In the genomic region with DNA sequence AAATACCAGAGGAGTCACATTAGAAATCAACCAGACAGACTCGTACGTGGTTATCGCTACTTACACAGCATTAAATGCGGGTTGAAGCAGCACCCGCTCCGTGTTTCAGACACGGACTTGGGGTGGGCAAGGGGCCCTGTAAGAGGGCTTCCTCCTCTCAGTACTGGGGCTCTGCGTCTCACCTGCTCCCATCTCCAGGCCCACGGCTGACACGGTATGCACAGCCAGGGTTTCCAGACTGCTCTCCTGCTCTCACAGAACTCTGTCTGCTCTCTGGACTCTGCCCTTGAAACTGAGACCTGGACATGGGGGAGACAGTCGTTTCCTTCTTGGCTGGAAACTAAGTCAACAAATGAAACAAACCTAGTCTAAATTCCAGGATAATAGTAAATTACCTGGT, we compare ENCODE assay signal across 1 cellular context.
TF ChIP-seq lines count a peak whose summit lies in the region.

No MANE protein-coding gene starts in this region.

TF ChIP-seq in liver, 16 proteins besides CTCF, POLR2A, EP300 and RAD21 (continued from another document):
- no peak for TF ChIP-seq ZBTB33 (IDR thresholded peaks at IDR 0.05)
- TF ChIP-seq JUND (IDR thresholded peaks at IDR 0.05), result no peak
- TF ChIP-seq FOXA2 (IDR thresholded peaks at IDR 0.05), result no peak
- TF ChIP-seq EGR1 (IDR thresholded peaks at IDR 0.05; ENCODE audit: low read depth in 2 of 2), result no peak
- no peak for TF ChIP-seq FOXA1 (IDR thresholded peaks at IDR 0.05)
- no peak for TF ChIP-seq HNF4G (IDR thresholded peaks at IDR 0.05)
- no peak for TF ChIP-seq NR2F2 (IDR thresholded peaks at IDR 0.05)
- no peak for TF ChIP-seq GABPA (IDR thresholded peaks at IDR 0.05 in 1 of 2, conservative IDR thresholded peaks at IDR 0.05 in 1 of 2)
- TF ChIP-seq YY1 (IDR thresholded peaks at IDR 0.05), result no peak
- TF ChIP-seq, protein P1, sequence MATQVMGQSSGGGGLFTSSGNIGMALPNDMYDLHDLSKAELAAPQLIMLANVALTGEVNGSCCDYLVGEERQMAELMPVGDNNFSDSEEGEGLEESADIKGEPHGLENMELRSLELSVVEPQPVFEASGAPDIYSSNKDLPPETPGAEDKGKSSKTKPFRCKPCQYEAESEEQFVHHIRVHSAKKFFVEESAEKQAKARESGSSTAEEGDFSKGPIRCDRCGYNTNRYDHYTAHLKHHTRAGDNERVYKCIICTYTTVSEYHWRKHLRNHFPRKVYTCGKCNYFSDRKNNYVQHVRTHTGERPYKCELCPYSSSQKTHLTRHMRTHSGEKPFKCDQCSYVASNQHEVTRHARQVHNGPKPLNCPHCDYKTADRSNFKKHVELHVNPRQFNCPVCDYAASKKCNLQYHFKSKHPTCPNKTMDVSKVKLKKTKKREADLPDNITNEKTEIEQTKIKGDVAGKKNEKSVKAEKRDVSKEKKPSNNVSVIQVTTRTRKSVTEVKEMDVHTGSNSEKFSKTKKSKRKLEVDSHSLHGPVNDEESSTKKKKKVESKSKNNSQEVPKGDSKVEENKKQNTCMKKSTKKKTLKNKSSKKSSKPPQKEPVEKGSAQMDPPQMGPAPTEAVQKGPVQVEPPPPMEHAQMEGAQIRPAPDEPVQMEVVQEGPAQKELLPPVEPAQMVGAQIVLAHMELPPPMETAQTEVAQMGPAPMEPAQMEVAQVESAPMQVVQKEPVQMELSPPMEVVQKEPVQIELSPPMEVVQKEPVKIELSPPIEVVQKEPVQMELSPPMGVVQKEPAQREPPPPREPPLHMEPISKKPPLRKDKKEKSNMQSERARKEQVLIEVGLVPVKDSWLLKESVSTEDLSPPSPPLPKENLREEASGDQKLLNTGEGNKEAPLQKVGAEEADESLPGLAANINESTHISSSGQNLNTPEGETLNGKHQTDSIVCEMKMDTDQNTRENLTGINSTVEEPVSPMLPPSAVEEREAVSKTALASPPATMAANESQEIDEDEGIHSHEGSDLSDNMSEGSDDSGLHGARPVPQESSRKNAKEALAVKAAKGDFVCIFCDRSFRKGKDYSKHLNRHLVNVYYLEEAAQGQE (IDR thresholded peaks at IDR 0.05), result no peak
- TF ChIP-seq TAF1 (conservative IDR thresholded peaks at IDR 0.05), result no peak
- TF ChIP-seq RXRA (IDR thresholded peaks at IDR 0.05), result no peak
- TF ChIP-seq SP1 (IDR thresholded peaks at IDR 0.05), result no peak
